22 cellular contexts compared by ENCODE assay signal in genomic region chr18:8849696-8850095, GRCh38.
"Had no signal": no experiment of that assay in that cellular context is flagged by ENCODE, and none has a peak within 500 bp of the region (broad histone marks: within the 10 kb centered on the region; RNA-seq: fewer than 3 reads in every experiment).

No MANE protein-coding gene starts in this region.

- DNase-seq: activated CD4-positive, alpha-beta T cell treated with anti-CD3 and anti-CD28 coated beads, Interleukin-2, amount 10 ng/mL, durations not matched to agents 7 days and 5 days; activated CD4-positive, CD25-positive, alpha-beta regulatory T cell; activated CD8-positive, alpha-beta memory T cell treated with anti-CD3 and anti-CD28 coated beads for 24 hours; activated naive CD4-positive, alpha-beta T cell treated with anti-CD3 and anti-CD28 coated beads, Interleukin-2, amount 10 ng/mL, durations not matched to agents 7 days and 5 days; activated T-cell treated with anti-CD3 and anti-CD28 coated beads for 4 hours; adrenal gland; central memory CD4-positive, alpha-beta T cell; effector memory CD8-positive, alpha-beta T cell; erythroblast; heart right ventricle; kidney; lower lobe of right lung; naive B cell; posterior cingulate gyrus; small intestine; T-helper 17 cell; thyroid gland had no signal

- H3K36me3 ChIP-seq: adrenal gland, heart right ventricle, lower lobe of right lung, neutrophil, right atrium auricular region, thyroid gland, vagina had no signal

- H3K4me1 Mint-ChIP-seq: activated CD4-positive, alpha-beta T cell treated with anti-CD3 and anti-CD28 coated beads, Interleukin-2, amount 10 ng/mL, durations not matched to agents 7 days and 5 days; activated naive CD4-positive, alpha-beta T cell treated with anti-CD3 and anti-CD28 coated beads, Interleukin-2, amount 10 ng/mL, durations not matched to agents 7 days and 5 days had no signal

- ATAC-seq: effector memory CD8-positive, alpha-beta T cell; heart right ventricle; lower lobe of right lung; T-helper 17 cell had no signal

- H3K27ac ChIP-seq: adrenal gland, heart right ventricle, lower lobe of right lung, neutrophil, right atrium auricular region, thyroid gland, vagina had no signal

- H3K9me3 Mint-ChIP-seq: activated CD4-positive, alpha-beta T cell treated with anti-CD3 and anti-CD28 coated beads, Interleukin-2, amount 10 ng/mL, durations not matched to agents 7 days and 5 days; activated T-helper 2 cell treated with anti-CD3 and anti-CD28 coated beads, Interferon-gamma antibody, Interleukin-2, Interleukin-4, amounts not matched to agents 10 μg/mL and 5 μg/mL and 100 μg/mL, durations not matched to agents 14 hours and 24 hours and 36 hours; effector memory CD8-positive, alpha-beta T cell had no signal

- H3K27ac Mint-ChIP-seq: activated naive CD4-positive, alpha-beta T cell treated with anti-CD3 and anti-CD28 coated beads, Interleukin-2, amount 10 ng/mL, durations not matched to agents 7 days and 5 days; activated T-helper 2 cell treated with anti-CD3 and anti-CD28 coated beads, Interferon-gamma antibody, Interleukin-2, Interleukin-4, amounts not matched to agents 10 μg/mL and 5 μg/mL and 100 μg/mL, durations not matched to agents 14 hours and 24 hours and 36 hours; dendritic cell treated with granulocyte-macrophage colony-stimulating factor and Interleukin-4, amounts not matched to agents 40 ng/mL and 50 ng/mL, for 4 days; effector memory CD8-positive, alpha-beta T cell; T-helper 17 cell had no signal

- H3K4me3 ChIP-seq: adrenal gland, heart right ventricle, lower lobe of right lung, right atrium auricular region, thyroid gland, vagina had no signal

- H3K27me3 ChIP-seq: neutrophil, right atrium auricular region, thyroid gland, vagina had no signal

- H3K36me3 Mint-ChIP-seq: activated naive CD4-positive, alpha-beta T cell treated with anti-CD3 and anti-CD28 coated beads, Interleukin-2, amount 10 ng/mL, durations not matched to agents 7 days and 5 days had no signal

- H3K9me3 ChIP-seq: adrenal gland, lower lobe of right lung, neutrophil, right atrium auricular region, thyroid gland, vagina had no signal

- H3K4me3 Mint-ChIP-seq: activated CD4-positive, alpha-beta T cell treated with anti-CD3 and anti-CD28 coated beads, Interleukin-2, amount 10 ng/mL, durations not matched to agents 7 days and 5 days; activated naive CD4-positive, alpha-beta T cell treated with anti-CD3 and anti-CD28 coated beads, Interleukin-2, amount 10 ng/mL, durations not matched to agents 7 days and 5 days; dendritic cell treated with granulocyte-macrophage colony-stimulating factor and Interleukin-4, amounts not matched to agents 40 ng/mL and 50 ng/mL, for 4 days; effector memory CD8-positive, alpha-beta T cell; naive B cell; T-helper 17 cell had no signal

- H3K4me1 ChIP-seq: adrenal gland, thyroid gland, vagina had no signal
